Comparison of ENCODE assay signal across 9 cellular contexts in genomic region chr22:23749747-23750373, GRCh38. TPM values are rescaled to one million over a fixed set of nuclear protein-coding genes. Genes with fewer than 3 reads are reported as not detected.
DNase-seq lines count a peak whose midpoint lies in the region; ATAC-seq and TF ChIP-seq lines count a peak whose summit lies in the region.
"Had no signal": no experiment of that assay in that cellular context is flagged by ENCODE, and none has a peak within 500 bp of the region (broad histone marks: within the 10 kb centered on the region; RNA-seq: fewer than 3 reads in every experiment).

No MANE protein-coding gene starts in this region.

- H3K4me3 ChIP-seq in AG04450 (ENCODE audit: low read depth, low read length), result peak overlapping the region; percentile 92
- H3K4me3 ChIP-seq in HL-60 (replicated peaks; ENCODE audit: insufficient read depth, low read length), result peak overlapping the region; percentile 87
- H3K4me3 ChIP-seq in ascending aorta, result peak overlapping the region; percentile 75 to 88

- H3K27ac Mint-ChIP-seq in memory B cell, result no peak overlapping the region

- TF ChIP-seq CTCF in AG04450 (IDR thresholded peaks at IDR 0.05; ENCODE audit: low read depth, low read length) (no peak), HL-60 (IDR thresholded peaks at IDR 0.05; ENCODE audit: insufficient read depth, low read length) (no peak), ascending aorta (IDR thresholded peaks at IDR 0.05) (no peak)

- peaks cover 30% of the 10 kb centered on the region for H3K4me1 Mint-ChIP-seq in memory B cell

- ATAC-seq in memory B cell (ENCODE audit: low read depth) (no peak), GM19455 (IDR thresholded peaks at IDR 0.05; ENCODE audit: unreplicated experiment) (no peak)

- CTCF ChIA-PET in AG04450 (lab: Charles Lee), result interaction anchor here (1.4 kb wide), 1 partner anchor 21 kb away, joined by 3 read pairs; no protein-coding TSS in a partner anchor

- H3K27ac ChIP-seq in AG04450 (ENCODE audit: low read depth, low read length), result no peak overlapping the region
- H3K27ac ChIP-seq in HL-60 (replicated peaks), result no peak overlapping the region
- peak overlapping the region; percentile 81 to 92 for H3K27ac ChIP-seq in ascending aorta

- peaks cover 4 to 8% of the 10 kb centered on the region in 2 donors for H3K36me3 ChIP-seq in ascending aorta

- H3K4me1 ChIP-seq in ascending aorta, result peaks cover 0 to 3% of the 10 kb centered on the region in 2 donors

- H3K9me3 Mint-ChIP-seq in memory B cell, result no peaks in the 10 kb centered on the region

- POLR2A ChIA-PET in AG04450 (lab: Yijun Ruan, JAX), result interaction anchor here (0.6 to 1.2 kb wide), 2 partner anchors 33 to 297 kb away, joined by 3 to 4 read pairs; no protein-coding TSS in a partner anchor

- DNase-seq in AG04450 (ENCODE audit: low read depth, low spot score), result no peak
- peak in 1 of 2 experiments; percentile 59 for DNase-seq in HL-60 (ENCODE audit: low read depth in 1 of 2, low spot score in 1 of 2)
- no peak for DNase-seq in ascending aorta (ENCODE audit: low spot score in 2 of 2)
- no peak for DNase-seq in memory B cell (ENCODE audit: low spot score in 2 of 2)
- no peak for DNase-seq in retina
- DNase-seq in mucosa of gallbladder (ENCODE audit: low spot score), result no peak
- no peak for DNase-seq in RKO (ENCODE audit: low spot score)

- intact Hi-C loops in ascending aorta (cut with DNase I), result loop anchor here (2.0 kb wide), 1 partner anchor 33 kb away; no protein-coding TSS in a partner anchor

- H3K36me3 Mint-ChIP-seq in memory B cell, result peaks cover 11% of the 10 kb centered on the region

- H3K27me3 ChIP-seq in AG04450 (ENCODE audit: control insufficient read depth, insufficient read depth, low read length) (no peaks in the 10 kb centered on the region), HL-60 (ENCODE audit: insufficient read depth, poor library complexity, severe bottlenecking) (no peaks in the 10 kb centered on the region), ascending aorta (no peaks in the 10 kb centered on the region)

- no peaks in the 10 kb centered on the region for H3K27me3 Mint-ChIP-seq in memory B cell

- H3K9me3 ChIP-seq in AG04450 (ENCODE audit: control insufficient read depth, insufficient read depth, low read length), result no peaks in the 10 kb centered on the region; the same call in 1 of the 2 replicates
- H3K9me3 ChIP-seq in ascending aorta, result no peaks in the 10 kb centered on the region

- peak overlapping the region; percentile 73 for H3K4me3 Mint-ChIP-seq in memory B cell

RNA-seq across cellular contexts. Expression of gene ZNF70, which starts 1.1 kb away (rescaled TPM):
- polyA plus RNA-seq in AG04450 (2011; rRNA removed), result 1.6 and 2.8 TPM in 2 replicates
- polyA minus RNA-seq in AG04450 (2011; rRNA and poly(A)+ RNA removed), result 8.8 and 10.1 TPM in 2 replicates
- 5.2 TPM for total RNA-seq in ascending aorta
- 6.8 TPM for total RNA-seq in mucosa of gallbladder

RNA-seq across cellular contexts. Expression of gene VPREB3, which starts 4.4 kb away (rescaled TPM):
- polyA plus RNA-seq in AG04450 (2011; rRNA removed), result not detected in 2 replicates
- polyA minus RNA-seq in AG04450 (2011; rRNA and poly(A)+ RNA removed), result not detected in 2 replicates
- total RNA-seq in ascending aorta, result not detected
- total RNA-seq in mucosa of gallbladder, result not detected
- total RNA-seq: RPMI7951 had no signal

RNA-seq across cellular contexts. Expression of gene C22orf15, which starts 12.9 kb away (rescaled TPM):
- polyA plus RNA-seq in AG04450 (2011; rRNA removed), result 2.1 and 2.9 TPM in 2 replicates
- polyA minus RNA-seq in AG04450 (2011; rRNA and poly(A)+ RNA removed), result 0.78 and 2.0 TPM in 2 replicates
- total RNA-seq in ascending aorta, result not detected
- 1.8 TPM for total RNA-seq in mucosa of gallbladder
- total RNA-seq: RPMI7951 had no signal

RNA-seq across cellular contexts. Expression of gene CHCHD10, which starts 17.9 kb away (rescaled TPM):
- polyA plus RNA-seq in AG04450 (2011; rRNA removed), result 10.1 and 16.9 TPM in 2 replicates
- 14.2 and 34.2 TPM in 2 replicates for polyA minus RNA-seq in AG04450 (2011; rRNA and poly(A)+ RNA removed)
- total RNA-seq in ascending aorta (2.0 TPM), mucosa of gallbladder (148 TPM)

RNA-seq across cellular contexts. Expression of gene MMP11, which starts 22.8 kb away (rescaled TPM):
- polyA plus RNA-seq in AG04450 (2011; rRNA removed), result 5.7 and 9.0 TPM in 2 replicates
- 4.7 and 9.7 TPM in 2 replicates for polyA minus RNA-seq in AG04450 (2011; rRNA and poly(A)+ RNA removed)
- total RNA-seq in ascending aorta, result 7.6 TPM
- 4.4 TPM for total RNA-seq in mucosa of gallbladder

Comparison
In these comparisons a context has a peak if more than half of its experiments do, and no peak if none do; other contexts are left out.
1. H3K27ac ChIP-seq: peak in ascending aorta (2 of 2); none in AG04450 (single experiment) and HL-60 (single experiment).
2. Peak in every context shown above with its lines, with median percentiles within 50 percentile points of each other: H3K4me3 ChIP-seq.